8 cellular contexts compared by ENCODE assay signal in the genomic region with DNA sequence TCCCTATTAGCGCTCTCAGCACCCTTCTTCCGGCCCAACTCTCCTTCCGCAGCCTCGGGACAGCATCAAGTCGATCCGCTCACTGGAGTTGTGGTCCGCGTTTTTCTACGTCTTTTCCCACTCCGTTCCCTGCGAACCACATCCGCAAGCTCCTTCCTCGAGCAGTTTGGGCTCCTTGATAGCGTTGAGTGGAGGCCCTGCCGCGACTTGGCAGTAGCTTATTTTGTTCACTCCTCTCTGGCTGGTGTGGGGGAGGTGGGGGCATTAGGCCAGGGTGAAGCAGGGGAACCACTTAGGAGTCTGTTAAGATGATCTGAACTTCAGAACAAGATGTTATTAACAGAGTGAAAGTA. TPM values are rescaled to one million over a fixed set of nuclear protein-coding genes. Genes with fewer than 3 reads are reported as not detected.
DNase-seq lines count a peak whose midpoint lies in the region; ATAC-seq, FAIRE-seq and TF ChIP-seq lines count a peak whose summit lies in the region.
"Not testable (repeated sequence)": the region's sequence is repeated elsewhere in the genome, so short reads cannot be mapped to it uniquely, and the experiment has no call there.

No MANE protein-coding gene starts in this region.

- FAIRE-seq in HepG2 (lab: Jason Lieb, UNC), result not testable (repeated sequence)

- WGBS in mammary epithelial cell (ENCODE audit: low coverage, missing lambda C conversion rate), result no CpG with 5 or more reads among the region's 16 CpGs
- WGBS in HepG2 (ENCODE audit: low lambda C conversion rate), result no CpG with 5 or more reads among the region's 16 CpGs

- POLR2A ChIA-PET in HepG2 (lab: Yijun Ruan, JAX), result not testable (repeated sequence)

- H3K9ac ChIP-seq in DND-41 (ENCODE audit: low read depth, low read length); mammary epithelial cell (ENCODE audit: insufficient read depth, low read length); HepG2 (ENCODE audit: insufficient read depth, low read depth, low read length): not testable (repeated sequence)

- BruUV-seq in mammary epithelial cell (replicated peaks; lab: Mats Ljungman, UMichigan), result TSS peak; percentile 72
- BruUV-seq in HepG2 (replicated peaks; lab: Mats Ljungman, UMichigan), result not testable (repeated sequence)

- ATAC-seq in DND-41 (ENCODE audit: insufficient read depth, low read depth) (peak; percentile 70; the same call in 2 of the 3 replicates), GM19395 (IDR thresholded peaks at IDR 0.05; ENCODE audit: unreplicated experiment) (peak; percentile 45), HG02571 (IDR thresholded peaks at IDR 0.05; ENCODE audit: unreplicated experiment) (peak; percentile 18), HG03135 (IDR thresholded peaks at IDR 0.05; ENCODE audit: unreplicated experiment) (peak; percentile 46), RWPE2 (ENCODE audit: low read depth) (peak; percentile 46), HepG2 (peak; percentile 36)
- peak; percentile 61 for ATAC-seq in stimulated activated effector memory CD8-positive, alpha-beta T cell treated with anti-CD3 and anti-CD28 coated beads, Interleukin-12 subunit alpha, Interleukin-12 subunit beta, amount 100 ng/mL, for 72 hours

- H3K27ac Mint-ChIP-seq in stimulated activated effector memory CD8-positive, alpha-beta T cell treated with anti-CD3 and anti-CD28 coated beads, Interleukin-12 subunit alpha, Interleukin-12 subunit beta, amount 100 ng/mL, for 72 hours, result not testable (repeated sequence)

- CTCF ChIA-PET in mammary epithelial cell (lab: Charles Lee; ENCODE audit: low non-redundant PET); HepG2 (lab: Yijun Ruan, JAX; ENCODE audit: low intra/inter-chr PET ratio, low total read pairs): not testable (repeated sequence)

- H3K36me3 Mint-ChIP-seq in stimulated activated effector memory CD8-positive, alpha-beta T cell treated with anti-CD3 and anti-CD28 coated beads, Interleukin-12 subunit alpha, Interleukin-12 subunit beta, amount 100 ng/mL, for 72 hours, result not testable (repeated sequence)

- TF ChIP-seq RAD21 in HepG2 (CRISPR knock-in tag; IDR thresholded peaks at IDR 0.05), result not testable (repeated sequence)

- not testable (repeated sequence) for H3K27ac ChIP-seq in DND-41 (ENCODE audit: low read length); RWPE2 (ENCODE audit: poor library complexity, severe bottlenecking); mammary epithelial cell (ENCODE audit: insufficient read depth, low read depth, low read length); HepG2 (ENCODE audit: extremely low read length, insufficient read depth, low read length)

- dilution Hi-C loops in mammary epithelial cell (cut with HindIII; ENCODE audit: low sequenced_read_pairs), result not testable (repeated sequence)

- H3K9me3 Mint-ChIP-seq in stimulated activated effector memory CD8-positive, alpha-beta T cell treated with anti-CD3 and anti-CD28 coated beads, Interleukin-12 subunit alpha, Interleukin-12 subunit beta, amount 100 ng/mL, for 72 hours, result not testable (repeated sequence)

- not testable (repeated sequence) for H3K4me3 Mint-ChIP-seq in stimulated activated effector memory CD8-positive, alpha-beta T cell treated with anti-CD3 and anti-CD28 coated beads, Interleukin-12 subunit alpha, Interleukin-12 subunit beta, amount 100 ng/mL, for 72 hours

- not testable (repeated sequence) for H3K4me2 ChIP-seq in DND-41 (ENCODE audit: insufficient read depth, low read length); mammary epithelial cell (ENCODE audit: insufficient read depth, low read depth, low read length); HepG2 (ENCODE audit: low read depth, low read length)

- H3K79me2 ChIP-seq in DND-41 (ENCODE audit: insufficient read depth, low read length); mammary epithelial cell (ENCODE audit: insufficient read depth, low read length); HepG2 (ENCODE audit: insufficient read depth, low read length): not testable (repeated sequence)

- H3K27me3 ChIP-seq in DND-41 (ENCODE audit: insufficient read depth, low read length, poor library complexity); RWPE2 (ENCODE audit: insufficient read depth, poor library complexity, severe bottlenecking); mammary epithelial cell (ENCODE audit: insufficient read depth, low read length); HepG2 (ENCODE audit: control insufficient read depth in 1 of 2, insufficient read depth in 2 of 2, low read length in 2 of 2): not testable (repeated sequence)

- intact Hi-C loops in mammary epithelial cell (cut with micrococcal nuclease); HepG2 (cut with micrococcal nuclease; ENCODE audit: unreplicated experiment): not testable (repeated sequence)

- H2AFZ ChIP-seq in DND-41 (ENCODE audit: low read depth, low read length); mammary epithelial cell (ENCODE audit: low read depth, low read length); HepG2 (ENCODE audit: low read length): not testable (repeated sequence)

- TF ChIP-seq CTCF in DND-41 (IDR thresholded peaks at IDR 0.05; ENCODE audit: borderline replicate concordance, extremely low read depth, low read length, poor library complexity, severe bottlenecking); RWPE2 (IDR thresholded peaks at IDR 0.05; ENCODE audit: poor library complexity, severe bottlenecking); mammary epithelial cell (conservative IDR thresholded peaks at IDR 0.05 in 1 of 2, IDR thresholded peaks at IDR 0.05 in 1 of 2; ENCODE audit: extremely low read depth in 1 of 2, insufficient read depth in 1 of 2, low read depth in 1 of 2, low read length in 2 of 2); HepG2 (CRISPR knock-in tag; IDR thresholded peaks at IDR 0.05): not testable (repeated sequence)

- H3K9me3 ChIP-seq in DND-41 (ENCODE audit: insufficient read depth, low read length, severe bottlenecking); RWPE2 (ENCODE audit: severe bottlenecking); mammary epithelial cell (replicated peaks; ENCODE audit: insufficient read depth, low read length); HepG2 (ENCODE audit: low read length): not testable (repeated sequence)

- not testable (repeated sequence) for TF ChIP-seq EP300 in HepG2 (IDR thresholded peaks at IDR 0.05; ENCODE audit: low read depth in 2 of 2, low read length in 2 of 2); HepG2 (CRISPR knock-in tag; IDR thresholded peaks at IDR 0.05; ENCODE audit: borderline replicate concordance)

- not testable (repeated sequence) for H4K20me1 ChIP-seq in DND-41 (ENCODE audit: insufficient read depth, low read length); mammary epithelial cell (ENCODE audit: insufficient read depth, low read length); HepG2 (ENCODE audit: insufficient read depth, low read length)

- not testable (repeated sequence) for H3K36me3 ChIP-seq in DND-41 (ENCODE audit: insufficient read depth, low read length); RWPE2 (ENCODE audit: low read depth); mammary epithelial cell (ENCODE audit: insufficient read depth, low read length); HepG2 (replicated peaks in 1 of 2; ENCODE audit: control insufficient read depth in 1 of 2, insufficient read depth in 2 of 2, low read length in 2 of 2)

- H3K4me3 ChIP-seq in DND-41 (ENCODE audit: low read depth in 1 of 2, low read length in 2 of 2); RWPE2 (ENCODE audit: severe bottlenecking); mammary epithelial cell (replicated peaks in 1 of 3; ENCODE audit: insufficient read depth in 1 of 3, low read depth in 2 of 3, low read length in 3 of 3); HepG2 (replicated peaks in 1 of 3; ENCODE audit: insufficient read depth in 1 of 3, low read depth in 2 of 3, low read length in 3 of 3): not testable (repeated sequence)

- TF ChIP-seq POLR2A in HepG2 (IDR thresholded peaks at IDR 0.05; ENCODE audit: insufficient read depth in 1 of 2, low read depth in 2 of 2, low read length in 2 of 2), result not testable (repeated sequence)

- not testable (repeated sequence) for H3K4me1 Mint-ChIP-seq in stimulated activated effector memory CD8-positive, alpha-beta T cell treated with anti-CD3 and anti-CD28 coated beads, Interleukin-12 subunit alpha, Interleukin-12 subunit beta, amount 100 ng/mL, for 72 hours

- not testable (repeated sequence) for H3K4me1 ChIP-seq in DND-41 (ENCODE audit: insufficient read depth, low read length); RWPE2 (ENCODE audit: insufficient read depth, poor library complexity, severe bottlenecking); mammary epithelial cell (ENCODE audit: insufficient read depth, low read length); HepG2 (ENCODE audit: insufficient read depth, low read length)

- not testable (repeated sequence) for DNase-seq in DND-41; RWPE2 (ENCODE audit: low spot score); mammary epithelial cell; HepG2 (ENCODE audit: low spot score); stimulated activated effector memory CD8-positive, alpha-beta T cell treated with anti-CD3 and anti-CD28 coated beads, Interleukin-12 subunit alpha, Interleukin-12 subunit beta, amount 100 ng/mL, for 72 hours (ENCODE audit: low spot score in 2 of 2)

- in situ Hi-C loops in mammary epithelial cell (cut with MboI; ENCODE audit: low sequenced_read_pairs in 2 of 2); HepG2 (cut with HindIII; ENCODE audit: extremely low pct_ligation_motif_present, low pct_unique_long_range_greater_than_20kb): not testable (repeated sequence)

RNA-seq across cellular contexts. Expression of gene SMN2, which starts 0.3 kb away (rescaled TPM):
- total RNA-seq in mammary epithelial cell (10 to 100 TPM; 35.5 to 56.5 TPM), HepG2 (2016; rRNA removed; fragmentation: Illumina TruSeq; extraction: Trizol) (80.4 and 91.9 TPM in 2 replicates)
- polyA plus RNA-seq in mammary epithelial cell (431 TPM), HepG2 (2011; rRNA removed) (42.7 and 53.8 TPM in 2 replicates)
- polyA minus RNA-seq in mammary epithelial cell, result 55.5 TPM
- 21.1 and 23.2 TPM in 2 replicates for total RNA-seq in HepG2 (2016; cell fraction: cytosol; rRNA removed; fragmentation: Illumina TruSeq; extraction: Trizol; ENCODE audit: low read depth)
- 90.2 and 98.4 TPM in 2 replicates for total RNA-seq in HepG2 (2016; cell fraction: insoluble cytoplasmic fraction; rRNA removed; fragmentation: Illumina TruSeq; extraction: Trizol)
- 28.5 and 39.8 TPM in 2 replicates for total RNA-seq in HepG2 (2016; cell fraction: membrane; rRNA removed; fragmentation: Illumina TruSeq; extraction: Trizol)
- total RNA-seq in HepG2 (2016; cell fraction: nucleus; rRNA removed; fragmentation: Illumina TruSeq; extraction: Trizol), result 43.2 and 48.0 TPM in 2 replicates
- 24.6 and 41.6 TPM in 2 replicates for polyA plus RNA-seq in HepG2 (2011; cell fraction: cytosol; rRNA removed)
- polyA plus RNA-seq in HepG2 (2011; cell fraction: nucleus; rRNA removed), result 23.5 and 53.8 TPM in 2 replicates
- 41.3 and 45.6 TPM in 2 replicates for polyA plus RNA-seq in HepG2 (2012)
- 6.9 and 11.8 TPM in 2 replicates for polyA plus RNA-seq in HepG2 (2016; cell fraction: cytosol; fragmentation: Illumina TruSeq; extraction: Trizol; ENCODE audit: low read depth)
- polyA plus RNA-seq in HepG2 (2016; cell fraction: insoluble cytoplasmic fraction; fragmentation: Illumina TruSeq; extraction: Trizol; ENCODE audit: low read depth), result 121 and 123 TPM in 2 replicates
- polyA plus RNA-seq in HepG2 (2016; cell fraction: membrane; fragmentation: Illumina TruSeq; extraction: Trizol; ENCODE audit: low read depth), result 12.6 and 20.7 TPM in 2 replicates
- polyA plus RNA-seq in HepG2 (2016; cell fraction: nucleus; fragmentation: Illumina TruSeq; extraction: Trizol; ENCODE audit: insufficient read depth, low read depth), result 67.3 and 77.4 TPM in 2 replicates
- polyA minus RNA-seq in HepG2 (2011; rRNA and poly(A)+ RNA removed; ENCODE audit: low replicate concordance), result 81.2 and 126 TPM in 2 replicates
- polyA minus RNA-seq in HepG2 (2011; cell fraction: cytosol; rRNA and poly(A)+ RNA removed), result 22.9 and 23.7 TPM in 2 replicates
- 72.4 and 79.4 TPM in 2 replicates for polyA minus RNA-seq in HepG2 (2011; cell fraction: nucleus; rRNA and poly(A)+ RNA removed)

RNA-seq across cellular contexts. Expression of gene SERF1B, which starts 24.7 kb away (rescaled TPM):
- total RNA-seq in mammary epithelial cell (10 to 100 TPM; 24.7 to 33.4 TPM), HepG2 (2016; rRNA removed; fragmentation: Illumina TruSeq; extraction: Trizol) (47.3 and 53.5 TPM in 2 replicates)
- polyA plus RNA-seq in mammary epithelial cell (39.0 TPM), HepG2 (2011; rRNA removed) (21.2 and 25.1 TPM in 2 replicates)
- polyA minus RNA-seq in mammary epithelial cell, result 6.0 TPM
- 85.0 and 123 TPM in 2 replicates for total RNA-seq in HepG2 (2016; cell fraction: cytosol; rRNA removed; fragmentation: Illumina TruSeq; extraction: Trizol; ENCODE audit: low read depth)
- total RNA-seq in HepG2 (2016; cell fraction: insoluble cytoplasmic fraction; rRNA removed; fragmentation: Illumina TruSeq; extraction: Trizol), result 49.3 and 50.2 TPM in 2 replicates
- total RNA-seq in HepG2 (2016; cell fraction: membrane; rRNA removed; fragmentation: Illumina TruSeq; extraction: Trizol), result 86.4 and 99.3 TPM in 2 replicates
- total RNA-seq in HepG2 (2016; cell fraction: nucleus; rRNA removed; fragmentation: Illumina TruSeq; extraction: Trizol), result 17.7 and 19.8 TPM in 2 replicates
- polyA plus RNA-seq in HepG2 (2011; cell fraction: cytosol; rRNA removed), result 17.1 and 25.6 TPM in 2 replicates
- polyA plus RNA-seq in HepG2 (2011; cell fraction: nucleus; rRNA removed), result 8.3 and 9.8 TPM in 2 replicates
- polyA plus RNA-seq in HepG2 (2012), result 23.9 and 40.7 TPM in 2 replicates
- polyA plus RNA-seq in HepG2 (2016; cell fraction: cytosol; fragmentation: Illumina TruSeq; extraction: Trizol; ENCODE audit: low read depth), result 124 and 190 TPM in 2 replicates
- 57.0 and 61.3 TPM in 2 replicates for polyA plus RNA-seq in HepG2 (2016; cell fraction: insoluble cytoplasmic fraction; fragmentation: Illumina TruSeq; extraction: Trizol; ENCODE audit: low read depth)
- polyA plus RNA-seq in HepG2 (2016; cell fraction: membrane; fragmentation: Illumina TruSeq; extraction: Trizol; ENCODE audit: low read depth), result 82.2 and 116 TPM in 2 replicates
- 46.3 and 50.0 TPM in 2 replicates for polyA plus RNA-seq in HepG2 (2016; cell fraction: nucleus; fragmentation: Illumina TruSeq; extraction: Trizol; ENCODE audit: insufficient read depth, low read depth)
- 8.1 and 9.2 TPM in 2 replicates for polyA minus RNA-seq in HepG2 (2011; rRNA and poly(A)+ RNA removed; ENCODE audit: low replicate concordance)
- 6.5 and 7.6 TPM in 2 replicates for polyA minus RNA-seq in HepG2 (2011; cell fraction: cytosol; rRNA and poly(A)+ RNA removed)
- 10.4 and 11.2 TPM in 2 replicates for polyA minus RNA-seq in HepG2 (2011; cell fraction: nucleus; rRNA and poly(A)+ RNA removed)

Comparison
In these comparisons a context has a peak if more than half of its experiments do, and no peak if none do; other contexts are left out.
1. ATAC-seq: peak in every context shown above with its lines; median percentile 70 in DND-41; 61 in stimulated activated effector memory CD8-positive, alpha-beta T cell treated with anti-CD3 and anti-CD28 coated beads, Interleukin-12 subunit alpha, Interleukin-12 subunit beta, amount 100 ng/mL, for 72 hours; 46 in HG03135; 46 in RWPE2; 45 in GM19395; 36 in HepG2; 18 in HG02571.